In genomic region chr13:107534548-107534947, GRCh38 we compare ENCODE assay signal across 22 cellular contexts.
DNase-seq lines count a peak whose midpoint lies in the region; ATAC-seq and TF ChIP-seq lines count a peak whose summit lies in the region.
"Had no signal": no experiment of that assay in that cellular context is flagged by ENCODE, and none has a peak within 500 bp of the region (broad histone marks: within the 10 kb centered on the region; RNA-seq: fewer than 3 reads in every experiment).

No MANE protein-coding gene starts in this region.

- no peak overlapping the region for H3K4me3 Mint-ChIP-seq in activated T-helper 2 cell treated with anti-CD3 and anti-CD28 coated beads, Interferon-gamma antibody, Interleukin-2, Interleukin-4, amounts not matched to agents 10 μg/mL and 5 μg/mL and 100 μg/mL, durations not matched to agents 14 hours and 24 hours and 36 hours (ENCODE audit: low read depth)
- H3K4me3 Mint-ChIP-seq in activated T-cell treated with anti-CD3 and anti-CD28 coated beads, Interleukin-2, amount 50 U/mL, for 72 hours = no peak overlapping the region
- H3K4me3 Mint-ChIP-seq: CD4-positive, alpha-beta memory T cell had no signal

- H3K9me2 ChIP-seq in GM23248 (ENCODE audit: insufficient read depth) = no peaks in the 10 kb centered on the region

- no peak for ATAC-seq in activated T-cell treated with anti-CD3 and anti-CD28 coated beads, Interleukin-2, amount 50 U/mL, for 72 hours (replicated peaks in 1 of 2)
- ATAC-seq in HG02981 (IDR thresholded peaks at IDR 0.05; ENCODE audit: unreplicated experiment) = no peak
- ATAC-seq: A549, K562, Panc1 had no signal

- H3K27me3 ChIP-seq in GM23248 (replicated peaks; ENCODE audit: insufficient read depth) = no peaks in the 10 kb centered on the region
- no peaks in the 10 kb centered on the region for H3K27me3 ChIP-seq in transverse colon
- H3K27me3 ChIP-seq: BLaER1 treated with 17β-estradiol and CSF1 and Interleukin-3, amounts not matched to agents 10 nM and 100 nM had no signal

- no peak for TF ChIP-seq EP300 in transverse colon (IDR thresholded peaks at IDR 0.05; ENCODE audit: low read depth)

- no peaks in the 10 kb centered on the region for H3K9me3 ChIP-seq in GM23248 (ENCODE audit: low read depth)
- H3K9me3 ChIP-seq in transverse colon = no peaks in the 10 kb centered on the region
- H3K9me3 ChIP-seq: A549; BLaER1 treated with 17β-estradiol and CSF1 and Interleukin-3, amounts not matched to agents 10 nM and 100 nM had no signal

- 38 to 44% methylated on average over 1 of the region's 1 CpG for WGBS in GM23248 (ENCODE audit: low coverage in 1 of 2, low lambda C conversion rate in 2 of 2, missing lambda C conversion rate in 2 of 2), 2 experiments
- WGBS in transverse colon (ENCODE audit: low coverage in 1 of 2), 2 donors = 85 to 100% methylated on average over 1 of the region's 1 CpG

- H3K27ac ChIP-seq in GM23248 (no peak overlapping the region), transverse colon (no peak overlapping the region)
- H3K27ac ChIP-seq: A549; BLaER1 treated with 17β-estradiol and CSF1 and Interleukin-3, amounts not matched to agents 10 nM and 100 nM had no signal

- no peak overlapping the region for H3K4me2 ChIP-seq in GM23248 (ENCODE audit: unreplicated experiment)
- H3K4me2 ChIP-seq: A549; BLaER1 treated with 17β-estradiol and CSF1 and Interleukin-3, amounts not matched to agents 10 nM and 100 nM had no signal

- H3F3A ChIP-seq in GM23248 (ENCODE audit: insufficient read depth) = peaks cover 4% of the 10 kb centered on the region; the same call in 1 of the 2 replicates

- H3K4me3 ChIP-seq in GM23248 (no peak overlapping the region), choroid plexus epithelial cell (ENCODE audit: low read depth, low read length) (no peak overlapping the region), transverse colon (no peak overlapping the region)
- H3K4me3 ChIP-seq: A549; BLaER1 treated with 17β-estradiol and CSF1 and Interleukin-3, amounts not matched to agents 10 nM and 100 nM; K562 had no signal

- H4K20me1 ChIP-seq in GM23248 (ENCODE audit: insufficient read depth) = no peaks in the 10 kb centered on the region
- H4K20me1 ChIP-seq: BLaER1 treated with 17β-estradiol and CSF1 and Interleukin-3, amounts not matched to agents 10 nM and 100 nM had no signal

- no peak for TF ChIP-seq POLR2A in transverse colon (IDR thresholded peaks at IDR 0.05)

- peaks cover 4% of the 10 kb centered on the region for H3K9me3 Mint-ChIP-seq in activated T-helper 2 cell treated with anti-CD3 and anti-CD28 coated beads, Interferon-gamma antibody, Interleukin-2, Interleukin-4, amounts not matched to agents 10 μg/mL and 5 μg/mL and 100 μg/mL, durations not matched to agents 14 hours and 24 hours and 36 hours
- peaks cover 5% of the 10 kb centered on the region in 2 donors for H3K9me3 Mint-ChIP-seq in activated T-cell treated with anti-CD3 and anti-CD28 coated beads, Interleukin-2, amount 50 U/mL, for 72 hours

- no peak overlapping the region for H2AFZ ChIP-seq in GM23248

- no peak overlapping the region for H3K9ac ChIP-seq in GM23248
- H3K9ac ChIP-seq: BLaER1 treated with 17β-estradiol and CSF1 and Interleukin-3, amounts not matched to agents 10 nM and 100 nM had no signal

- in situ Hi-C loops in GM23248 (cut with MboI) = no loop called here
- in situ Hi-C loops in transverse colon (cut with MboI; ENCODE audit: low pct_ligation_motif_present in 1 of 4, low pct_unique_long_range_greater_than_20kb in 1 of 4, low sequenced_read_pairs in 3 of 4) = no loop called here

- no peaks in the 10 kb centered on the region for H3K36me3 Mint-ChIP-seq in activated T-helper 2 cell treated with anti-CD3 and anti-CD28 coated beads, Interferon-gamma antibody, Interleukin-2, Interleukin-4, amounts not matched to agents 10 μg/mL and 5 μg/mL and 100 μg/mL, durations not matched to agents 14 hours and 24 hours and 36 hours (ENCODE audit: low read depth)
- H3K36me3 Mint-ChIP-seq in activated T-cell treated with anti-CD3 and anti-CD28 coated beads, Interleukin-2, amount 50 U/mL, for 72 hours (ENCODE audit: insufficient read depth in 2 of 2) = no peaks in the 10 kb centered on the region
- H3K36me3 Mint-ChIP-seq: CD4-positive, alpha-beta memory T cell had no signal

- no peaks in the 10 kb centered on the region for H3K27me3 Mint-ChIP-seq in activated T-helper 2 cell treated with anti-CD3 and anti-CD28 coated beads, Interferon-gamma antibody, Interleukin-2, Interleukin-4, amounts not matched to agents 10 μg/mL and 5 μg/mL and 100 μg/mL, durations not matched to agents 14 hours and 24 hours and 36 hours (ENCODE audit: low read depth)
- H3K27me3 Mint-ChIP-seq in activated T-cell treated with anti-CD3 and anti-CD28 coated beads, Interleukin-2, amount 50 U/mL, for 72 hours (ENCODE audit: low read depth) = no peaks in the 10 kb centered on the region
- H3K27me3 Mint-ChIP-seq: CD4-positive, alpha-beta memory T cell had no signal

- H3K4me1 ChIP-seq in GM23248 (ENCODE audit: insufficient read depth) (peaks cover 18% of the 10 kb centered on the region), transverse colon (no peaks in the 10 kb centered on the region)
- H3K4me1 ChIP-seq: A549; BLaER1 treated with 17β-estradiol and CSF1 and Interleukin-3, amounts not matched to agents 10 nM and 100 nM had no signal

- intact Hi-C loops in activated T-helper 2 cell treated with anti-CD3 and anti-CD28 coated beads, Interferon-gamma antibody, Interleukin-2, Interleukin-4, amounts not matched to agents 10 μg/mL and 5 μg/mL and 100 μg/mL, durations not matched to agents 14 hours and 24 hours and 36 hours (cut with micrococcal nuclease) = no loop called here
- intact Hi-C loops in transverse colon (cut with DNase I; ENCODE audit: low total_unique reads) = no loop called here

- H3K36me3 ChIP-seq in GM23248 (ENCODE audit: low read depth) (no peaks in the 10 kb centered on the region), transverse colon (no peaks in the 10 kb centered on the region)
- H3K36me3 ChIP-seq: BLaER1 treated with 17β-estradiol and CSF1 and Interleukin-3, amounts not matched to agents 10 nM and 100 nM had no signal

- no peak overlapping the region for H3K27ac Mint-ChIP-seq in activated T-helper 2 cell treated with anti-CD3 and anti-CD28 coated beads, Interferon-gamma antibody, Interleukin-2, Interleukin-4, amounts not matched to agents 10 μg/mL and 5 μg/mL and 100 μg/mL, durations not matched to agents 14 hours and 24 hours and 36 hours
- no peak overlapping the region for H3K27ac Mint-ChIP-seq in activated T-cell treated with anti-CD3 and anti-CD28 coated beads, Interleukin-2, amount 50 U/mL, for 72 hours
- H3K27ac Mint-ChIP-seq: CD4-positive, alpha-beta memory T cell had no signal

- H3K4me1 Mint-ChIP-seq in activated T-helper 2 cell treated with anti-CD3 and anti-CD28 coated beads, Interferon-gamma antibody, Interleukin-2, Interleukin-4, amounts not matched to agents 10 μg/mL and 5 μg/mL and 100 μg/mL, durations not matched to agents 14 hours and 24 hours and 36 hours (ENCODE audit: low read depth) = no peaks in the 10 kb centered on the region
- H3K4me1 Mint-ChIP-seq in activated T-cell treated with anti-CD3 and anti-CD28 coated beads, Interleukin-2, amount 50 U/mL, for 72 hours (ENCODE audit: low read depth) = no peaks in the 10 kb centered on the region
- H3K4me1 Mint-ChIP-seq: CD4-positive, alpha-beta memory T cell had no signal

- DNase-seq in GM23248 (peak; percentile 22), NCI-H2227 treated with DMSO at 0.1 percent for 48 hours (lab: John Stamatoyannopoulos, UW) (peak; percentile 28), choroid plexus epithelial cell (ENCODE audit: low read depth) (peak; percentile 64), kidney tubule cell (ENCODE audit: low spot score) (peak; percentile 4), transverse colon (no peak)
- no peak for DNase-seq in activated T-helper 2 cell treated with anti-CD3 and anti-CD28 coated beads, Interferon-gamma antibody, Interleukin-2, Interleukin-4, amounts not matched to agents 10 μg/mL and 5 μg/mL and 100 μg/mL, durations not matched to agents 14 hours and 24 hours and 36 hours (ENCODE audit: low spot score)
- no peak for DNase-seq in activated T-cell treated with anti-CD3 and anti-CD28 coated beads, Interleukin-2, amount 50 U/mL, for 72 hours
- DNase-seq: CD4-positive, alpha-beta memory T cell; DMS153; GOT3; NCI-H1092 treated with DMSO at 0.1 percent for 48 hours; NCI-H1436 treated with DMSO at 0.1 percent for 48 hours; NCI-H1930; NCI-H226; NCI-H524; NCI-H82; SIG-M5 had no signal

- peaks cover 46% of the 10 kb centered on the region for H3K79me2 ChIP-seq in GM23248 (ENCODE audit: insufficient read depth)

- TF ChIP-seq CTCF in choroid plexus epithelial cell (conservative IDR thresholded peaks at IDR 0.05; ENCODE audit: low read depth, low read length) (no peak), transverse colon (IDR thresholded peaks at IDR 0.05) (no peak)

Comparison
In these comparisons a context has a peak if more than half of its experiments do, and no peak if none do; other contexts are left out.
1. DNase-seq: peak in GM23248 (single experiment), NCI-H2227 treated with DMSO at 0.1 percent for 48 hours (single experiment), choroid plexus epithelial cell (single experiment) and kidney tubule cell (single experiment); none in activated T-helper 2 cell treated with anti-CD3 and anti-CD28 coated beads, Interferon-gamma antibody, Interleukin-2, Interleukin-4, amounts not matched to agents 10 μg/mL and 5 μg/mL and 100 μg/mL, durations not matched to agents 14 hours and 24 hours and 36 hours (single experiment), transverse colon (single experiment) and activated T-cell treated with anti-CD3 and anti-CD28 coated beads, Interleukin-2, amount 50 U/mL, for 72 hours (0 of 2).